In genomic region chr12:49763006-49763591, GRCh38 we compare ENCODE assay signal across 8 cellular contexts. TPM values are rescaled to one million over a fixed set of nuclear protein-coding genes. Genes with fewer than 3 reads are reported as not detected.
DNase-seq lines count a peak whose midpoint lies in the region; ATAC-seq, FAIRE-seq and TF ChIP-seq lines count a peak whose summit lies in the region.

No MANE protein-coding gene starts in this region.

- TF ChIP-seq CTCF in A673 (conservative IDR thresholded peaks at IDR 0.05; ENCODE audit: low read depth, low read length) = peak; percentile 89
- TF ChIP-seq CTCF in GM13977 (IDR thresholded peaks at IDR 0.05; ENCODE audit: extremely low read depth, insufficient read depth, missing control alignments) = peak; percentile 82
- TF ChIP-seq CTCF in Peyer's patch (IDR thresholded peaks at IDR 0.05) = peak; percentile 32 to 69 (median 53)
- peak; percentile 81 for TF ChIP-seq CTCF in foreskin fibroblast (IDR thresholded peaks at IDR 0.05; ENCODE audit: low read depth, low read length)
- TF ChIP-seq CTCF in pancreas (IDR thresholded peaks at IDR 0.05) = peak in 3 of 4 donors; percentile 28 to 33 (median 33)
- peak; percentile 26 to 50 for TF ChIP-seq CTCF in tibial artery (IDR thresholded peaks at IDR 0.05)

- peak overlapping the region; percentile 51 for H3K4me3 Mint-ChIP-seq in activated T-helper 17 cell treated with anti-CD3 and anti-CD28 coated beads, Interleukin-2, amount 50 U/mL, for 72 hours

- TF ChIP-seq POLR2A in Peyer's patch (IDR thresholded peaks at IDR 0.05) = no peak

- intact Hi-C loops in A673 (cut with micrococcal nuclease; ENCODE audit: unreplicated experiment) (loop anchor here (2.0 kb wide), 1 partner anchor 118 kb away; no protein-coding TSS in a partner anchor), pancreas (cut with DNase I) (no loop called here), tibial artery (cut with DNase I; ENCODE audit: low total_unique reads) (no loop called here)

- in situ Hi-C loops in GM13977 (cut with MboI; ENCODE audit: low pct_unique_long_range_greater_than_20kb, low sequenced_read_pairs, unreplicated experiment) = no loop called here

- H3K27me3 Mint-ChIP-seq in activated T-helper 17 cell treated with anti-CD3 and anti-CD28 coated beads, Interleukin-2, amount 50 U/mL, for 72 hours = no peaks in the 10 kb centered on the region

- H3K9me3 ChIP-seq in A673 (ENCODE audit: low read depth, low read length, poor library complexity, severe bottlenecking) = no peaks in the 10 kb centered on the region
- no peaks in the 10 kb centered on the region for H3K9me3 ChIP-seq in Peyer's patch
- H3K9me3 ChIP-seq in pancreas = no peaks in the 10 kb centered on the region
- H3K9me3 ChIP-seq in tibial artery = no peaks in the 10 kb centered on the region

- POLR2A ChIA-PET in A673 (lab: Charles Lee; ENCODE audit: low non-redundant PET) = no interaction called here

- H3K4me1 Mint-ChIP-seq in activated T-helper 17 cell treated with anti-CD3 and anti-CD28 coated beads, Interleukin-2, amount 50 U/mL, for 72 hours = peaks cover 56% of the 10 kb centered on the region

- H3K27me3 ChIP-seq in A673 (replicated peaks; ENCODE audit: insufficient read depth, low read depth, low read length, poor library complexity) = no peaks in the 10 kb centered on the region
- H3K27me3 ChIP-seq in Peyer's patch = no peaks in the 10 kb centered on the region
- H3K27me3 ChIP-seq in pancreas = no peaks in the 10 kb centered on the region
- H3K27me3 ChIP-seq in tibial artery = no peaks in the 10 kb centered on the region

- no peaks in the 10 kb centered on the region for H3K9me3 Mint-ChIP-seq in activated T-helper 17 cell treated with anti-CD3 and anti-CD28 coated beads, Interleukin-2, amount 50 U/mL, for 72 hours

- BruUV-seq in A673 (replicated peaks; lab: Mats Ljungman, UMichigan) = no TSS peak

- peak overlapping the region; percentile 86 for H3K27ac Mint-ChIP-seq in activated T-helper 17 cell treated with anti-CD3 and anti-CD28 coated beads, Interleukin-2, amount 50 U/mL, for 72 hours

- WGBS in pancreas, 2 donors = 47 to 49% methylated on average over 8 of the region's 8 CpGs

- H3K4me1 ChIP-seq in A673 (ENCODE audit: insufficient read depth, low read length, poor library complexity, severe bottlenecking) (no peaks in the 10 kb centered on the region), Peyer's patch (peaks cover 0 to 4% (median 0%) of the 10 kb centered on the region in 4 donors), pancreas (no peaks in the 10 kb centered on the region), tibial artery (no peaks in the 10 kb centered on the region)

- H3K4me3 ChIP-seq in A673 (ENCODE audit: low read depth, low read length, poor library complexity, severe bottlenecking) (no peak overlapping the region), Peyer's patch (no peak overlapping the region), foreskin fibroblast (ENCODE audit: low read depth in 1 of 2, low read length in 2 of 2) (no peak overlapping the region), pancreas (no peak overlapping the region), tibial artery (no peak overlapping the region)

- CTCF ChIA-PET in A673 (lab: Charles Lee) = interaction anchor here (1.6 kb wide), 1 partner anchor 15 kb away, joined by 3 read pairs; no protein-coding TSS in a partner anchor

- FAIRE-seq in pancreas (lab: Jason Lieb, UNC) = no peak

- peak; percentile 54 for ATAC-seq in activated T-helper 17 cell treated with anti-CD3 and anti-CD28 coated beads, Interleukin-2, amount 50 U/mL, for 72 hours (replicated peaks)
- ATAC-seq in pancreas = peak in 3 of 4 donors; percentile 65 to 81 (median 79)
- ATAC-seq in GM21381 (IDR thresholded peaks at IDR 0.05; ENCODE audit: unreplicated experiment) = no peak

- H3K27ac ChIP-seq in A673 (ENCODE audit: low read depth, low read length, poor library complexity, severe bottlenecking) (peak overlapping the region; percentile 22), Peyer's patch (peak overlapping the region in 1 of 4 donors; percentile 22), pancreas (no peak overlapping the region), tibial artery (no peak overlapping the region)

- H3K36me3 ChIP-seq in A673 (ENCODE audit: insufficient read depth, low read length, poor library complexity, severe bottlenecking) (peaks cover 70% of the 10 kb centered on the region), Peyer's patch (peaks cover 0 to 68% (median 2%) of the 10 kb centered on the region in 3 donors), pancreas (peaks cover 5 to 60% (median 53%) of the 10 kb centered on the region in 3 donors), tibial artery (peaks cover 66 to 74% (median 67%) of the 10 kb centered on the region in 3 donors)

- peaks cover 83% of the 10 kb centered on the region for H3K36me3 Mint-ChIP-seq in activated T-helper 17 cell treated with anti-CD3 and anti-CD28 coated beads, Interleukin-2, amount 50 U/mL, for 72 hours (ENCODE audit: low read depth)

- DNase-seq in A673 (ENCODE audit: low spot score) (peak; percentile 79), GM13977 (ENCODE audit: low spot score) (peak; percentile 61), Peyer's patch (peak; percentile 77 to 92 (median 86)), foreskin fibroblast (peak in 1 of 2 donors; percentile 73), pancreas (peak in 5 of 6 donors; percentile 35 to 81 (median 62)), tibial artery (peak; percentile 73 to 74)

RNA-seq across cellular contexts. Expression of gene TMBIM6, which starts 21.7 kb away (rescaled TPM):
- total RNA-seq in A673 (2021) = 425 and 454 TPM in 2 replicates
- 1,000 to 10,000 TPM in 1 of 4 donors, 100 to 1,000 TPM in 3; 104 to 1,479 (median 689) TPM for total RNA-seq in Peyer's patch
- total RNA-seq in activated T-helper 17 cell treated with anti-CD3 and anti-CD28 coated beads, Interleukin-2, amount 50 U/mL, for 72 hours = 100 to 1,000 TPM; 407 to 411 TPM
- total RNA-seq in pancreas = 100 to 1,000 TPM; 223 to 367 (median 300) TPM
- 100 to 1,000 TPM in 1 of 2 donors, 10 to 100 TPM in 1; 71.1 to 197 TPM for polyA plus RNA-seq in pancreas

RNA-seq across cellular contexts. Expression of gene FMNL3, which starts 55.9 kb away (rescaled TPM):
- 22.0 and 27.7 TPM in 2 replicates for total RNA-seq in A673 (2021)
- 10 to 100 TPM in 2 of 4 donors, 1 to 10 TPM in 2; 2.1 to 40.4 (median 8.2) TPM for total RNA-seq in Peyer's patch
- 10 to 100 TPM; 19.9 to 33.8 TPM for total RNA-seq in activated T-helper 17 cell treated with anti-CD3 and anti-CD28 coated beads, Interleukin-2, amount 50 U/mL, for 72 hours
- total RNA-seq in pancreas = 10 to 100 TPM in 1 of 6 donors, 1 to 10 TPM in 5; 1.8 to 13.5 (median 2.7) TPM
- polyA plus RNA-seq in pancreas = 1 to 10 TPM; 2.9 to 3.1 TPM

Comparison
In these comparisons a context has a peak if more than half of its experiments do, and no peak if none do; other contexts are left out.
1. CTCF ChIP-seq: peak in every context shown above with its lines; median percentile 89 in A673; 82 in GM13977; 81 in foreskin fibroblast; 53 in Peyer's patch; 38 in tibial artery; 33 in pancreas.